ENCODE assay signal across 9 cellular contexts in the genomic region with DNA sequence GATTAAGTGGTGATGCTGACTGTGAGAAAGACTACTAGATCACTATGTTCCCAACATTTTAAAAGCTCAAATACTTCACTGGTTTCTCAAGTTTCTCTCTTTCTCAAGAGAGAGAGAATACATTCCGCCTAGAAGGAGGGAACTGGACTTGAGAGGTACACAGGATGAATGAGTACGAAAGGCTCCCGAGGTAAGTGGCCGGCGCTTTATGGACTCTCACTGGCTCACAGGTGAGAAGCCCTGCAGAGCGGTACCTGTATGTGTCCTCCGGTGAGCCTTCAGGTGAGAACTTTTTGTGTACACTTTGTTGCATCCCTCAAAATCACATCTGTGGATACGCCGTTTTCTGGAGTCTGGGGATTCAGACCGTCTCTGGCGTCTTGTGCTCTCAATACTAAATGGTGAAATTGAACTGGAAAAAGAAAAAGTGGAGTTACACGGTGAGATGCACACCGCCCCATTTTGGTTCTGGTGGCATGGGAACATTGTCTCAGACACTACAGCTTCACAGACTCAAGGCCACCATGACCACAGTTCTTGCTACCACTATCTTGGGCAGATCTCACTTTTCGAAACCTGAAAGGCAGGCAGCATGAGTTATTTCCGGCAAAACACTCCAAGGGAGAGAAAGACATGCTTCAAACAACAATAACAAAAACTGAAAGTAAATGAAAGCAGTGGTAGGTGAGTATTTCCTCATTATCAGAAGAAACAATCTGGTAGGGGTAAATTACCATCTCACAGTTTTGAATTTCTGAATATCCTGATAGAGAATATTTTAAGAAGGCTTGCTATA.
DNase-seq lines count a peak whose midpoint lies in the region; ATAC-seq, FAIRE-seq and TF ChIP-seq lines count a peak whose summit lies in the region.
"Had no signal": no experiment of that assay in that cellular context is flagged by ENCODE, and none has a peak within 500 bp of the region (broad histone marks: within the 10 kb centered on the region; RNA-seq: fewer than 3 reads in every experiment).

No MANE protein-coding gene starts in this region.

- H3K27ac ChIP-seq in KOPT-K1 (ENCODE audit: low read depth, low read length, poor library complexity, severe bottlenecking): peak overlapping the region; percentile 75
- H3K27ac ChIP-seq in GM12878 (ENCODE audit: control insufficient read depth, insufficient read depth): peak overlapping the region; percentile 66
- no peak overlapping the region for H3K27ac ChIP-seq in HepG2 (ENCODE audit: extremely low read length, insufficient read depth, low read length)

- TF ChIP-seq POLR2A in GM12878 (IDR thresholded peaks at IDR 0.05; ENCODE audit: low read depth, low read length) (no peak), HepG2 (IDR thresholded peaks at IDR 0.05; ENCODE audit: insufficient read depth in 1 of 2, low read depth in 2 of 2, low read length in 2 of 2) (no peak)

- peaks cover 24 to 36% of the 10 kb centered on the region in 2 donors for H3K36me3 Mint-ChIP-seq in stimulated activated naive B cell treated with anti-CD40 and anti-IgM and Interleukin-4, amounts not matched to agents 10 μg/mL and 1 μg/mL and 100 μg/mL, for 72 hours

- intact Hi-C loops in GM12878 (cut with micrococcal nuclease; ENCODE audit: unreplicated experiment): no loop called here
- intact Hi-C loops in HepG2 (cut with micrococcal nuclease; ENCODE audit: unreplicated experiment): no loop called here

- H3K27me3 Mint-ChIP-seq in stimulated activated naive B cell treated with anti-CD40 and anti-IgM and Interleukin-4, amounts not matched to agents 10 μg/mL and 1 μg/mL and 100 μg/mL, for 72 hours: no peaks in the 10 kb centered on the region

- SMC1A ChIA-PET in GM12878 (lab: Charles Lee; ENCODE audit: uncharacterized antibody, unreplicated experiment): interaction anchor here (0.9 to 2.0 kb wide), 2 partner anchors 10 to 51 kb away, joined by 4 read pairs; no protein-coding TSS in a partner anchor

- ATAC-seq in GM21447 (IDR thresholded peaks at IDR 0.05; ENCODE audit: unreplicated experiment): peak; percentile 76
- peak; percentile 94 for ATAC-seq in GM12878
- ATAC-seq in stimulated activated naive B cell treated with anti-CD40 and anti-IgM and Interleukin-4, amounts not matched to agents 10 μg/mL and 1 μg/mL and 100 μg/mL, for 72 hours (replicated peaks): peak; percentile 63 to 86
- no peak for ATAC-seq in HepG2
- ATAC-seq in left lobe of liver: no peak
- ATAC-seq: K562 had no signal

- 84% methylated on average over 15 of the region's 15 CpGs for WGBS in GM12878 (ENCODE audit: insufficient coverage, insufficient replicate concordance, low lambda C conversion rate, missing lambda C conversion rate)
- WGBS in HepG2 (ENCODE audit: low lambda C conversion rate): 83% methylated on average over 15 of the region's 15 CpGs

- peak overlapping the region; percentile 4 to 11 for H3K4me3 Mint-ChIP-seq in stimulated activated naive B cell treated with anti-CD40 and anti-IgM and Interleukin-4, amounts not matched to agents 10 μg/mL and 1 μg/mL and 100 μg/mL, for 72 hours

- peak; percentile 89 for FAIRE-seq in GM12878 (lab: Jason Lieb, UNC)
- FAIRE-seq in HepG2 (lab: Jason Lieb, UNC): no peak
- FAIRE-seq: K562 had no signal

- TF ChIP-seq EP300 in GM12878 (IDR thresholded peaks at IDR 0.05; ENCODE audit: borderline replicate concordance in 1 of 2, control insufficient read depth in 1 of 2, low read depth in 2 of 2, low read length in 2 of 2) (0 out of 4 replicates have a peak, but pooled peaks of 1 of the 2 experiments have one; percentile 16), HepG2 (IDR thresholded peaks at IDR 0.05; ENCODE audit: low read depth in 2 of 2, low read length in 2 of 2) (no peak), HepG2 (CRISPR knock-in tag; IDR thresholded peaks at IDR 0.05; ENCODE audit: borderline replicate concordance) (no peak)

- H4K20me1 ChIP-seq in GM12878 (ENCODE audit: control insufficient read depth, insufficient read depth): no peaks in the 10 kb centered on the region
- H4K20me1 ChIP-seq in HepG2 (ENCODE audit: insufficient read depth, low read length): no peaks in the 10 kb centered on the region

- no peak for TF ChIP-seq RAD21 in GM12878 (IDR thresholded peaks at IDR 0.05; ENCODE audit: insufficient read depth, low read depth, low read length)
- no peak for TF ChIP-seq RAD21 in HepG2 (CRISPR knock-in tag; IDR thresholded peaks at IDR 0.05)

- H2AFZ ChIP-seq in GM12878 (ENCODE audit: control insufficient read depth, low read depth, low read length) (peak overlapping the region; percentile 31), HepG2 (ENCODE audit: low read length) (no peak overlapping the region)

- DNase-seq in GM12878 (ENCODE audit: low read depth, low spot score) (peak; percentile 31), NCI-H1694 (lab: John Stamatoyannopoulos, UW) (no peak), cerebellar cortex (ENCODE audit: low spot score) (no peak), HepG2 (ENCODE audit: low spot score) (no peak), left lobe of liver (ENCODE audit: low spot score) (no peak)
- peak; percentile 3 for DNase-seq in stimulated activated naive B cell treated with anti-CD40 and anti-IgM and Interleukin-4, amounts not matched to agents 10 μg/mL and 1 μg/mL and 100 μg/mL, for 72 hours

- H3K4me3 ChIP-seq in GM12878 (no peak overlapping the region), HepG2 (replicated peaks in 1 of 3; ENCODE audit: insufficient read depth in 1 of 3, low read depth in 2 of 3, low read length in 3 of 3) (no peak overlapping the region)
- H3K4me3 ChIP-seq: K562 had no signal

- H3K79me2 ChIP-seq in GM12878 (ENCODE audit: control insufficient read depth, insufficient read depth, low read length) (no peaks in the 10 kb centered on the region), HepG2 (ENCODE audit: insufficient read depth, low read length) (no peaks in the 10 kb centered on the region)

- TF ChIP-seq CTCF in GM12878 (IDR thresholded peaks at IDR 0.05 in 2 of 3, conservative IDR thresholded peaks at IDR 0.05 in 1 of 3; ENCODE audit: control insufficient read depth in 2 of 3, extremely low read depth in 1 of 3, insufficient read depth in 1 of 3, low read depth in 3 of 3, low read length in 3 of 3) (no peak), HepG2 (CRISPR knock-in tag; IDR thresholded peaks at IDR 0.05) (no peak)

- H3K9ac ChIP-seq in GM12878 (ENCODE audit: control insufficient read depth, insufficient read depth, low read length) (no peak overlapping the region), HepG2 (ENCODE audit: insufficient read depth, low read depth, low read length) (no peak overlapping the region)

- POLR2A ChIA-PET in GM12878 (lab: Charles Lee): no interaction called here
- POLR2A ChIA-PET in HepG2 (lab: Yijun Ruan, JAX): no interaction called here

- peaks cover 11 to 29% of the 10 kb centered on the region in 2 donors for H3K4me1 Mint-ChIP-seq in stimulated activated naive B cell treated with anti-CD40 and anti-IgM and Interleukin-4, amounts not matched to agents 10 μg/mL and 1 μg/mL and 100 μg/mL, for 72 hours

- peak overlapping the region; percentile 65 for H3K27ac Mint-ChIP-seq in stimulated activated naive B cell treated with anti-CD40 and anti-IgM and Interleukin-4, amounts not matched to agents 10 μg/mL and 1 μg/mL and 100 μg/mL, for 72 hours

- in situ Hi-C loops in GM12878 (cut with MboI): loop anchor here (10.0 kb wide), 1 partner anchor 911 kb away; no protein-coding TSS in a partner anchor
- in situ Hi-C loops in HepG2 (cut with HindIII; ENCODE audit: extremely low pct_ligation_motif_present, low pct_unique_long_range_greater_than_20kb): no loop called here

- H3K36me3 ChIP-seq in KOPT-K1 (ENCODE audit: insufficient read depth, low read length) (peaks cover 38% of the 10 kb centered on the region), GM12878 (ENCODE audit: control insufficient read depth in 2 of 2, insufficient read depth in 2 of 2, low read length in 1 of 2) (peaks cover 0 to 3% of the 10 kb centered on the region in 2 experiments; a peak in 2 of 4 replicates), HepG2 (replicated peaks in 1 of 2; ENCODE audit: control insufficient read depth in 1 of 2, insufficient read depth in 2 of 2, low read length in 2 of 2) (no peaks in the 10 kb centered on the region)

- H3K9me3 ChIP-seq in KOPT-K1 (ENCODE audit: insufficient read depth, low read length, poor library complexity, severe bottlenecking) (no peaks in the 10 kb centered on the region), GM12878 (replicated peaks; ENCODE audit: control insufficient read depth, insufficient read depth, low read length) (no peaks in the 10 kb centered on the region), HepG2 (ENCODE audit: low read length) (no peaks in the 10 kb centered on the region)

- RAD21 ChIA-PET in GM12878 (lab: Charles Lee; ENCODE audit: unreplicated experiment): interaction anchor here (1.0 kb wide), 1 partner anchor 17 kb away, joined by 3 read pairs; no protein-coding TSS in a partner anchor

- no peaks in the 10 kb centered on the region for H3K9me3 Mint-ChIP-seq in stimulated activated naive B cell treated with anti-CD40 and anti-IgM and Interleukin-4, amounts not matched to agents 10 μg/mL and 1 μg/mL and 100 μg/mL, for 72 hours

- BruUV-seq in GM12878 (replicated peaks; lab: Mats Ljungman, UMichigan): no TSS peak
- BruUV-seq in HepG2 (replicated peaks; lab: Mats Ljungman, UMichigan): no TSS peak

- CTCF ChIA-PET in GM12878 (lab: Yijun Ruan, JAX) (interaction anchor here (1.0 to 1.2 kb wide), 4 partner anchors 13 to 1588 kb away, joined by 3 to 4 read pairs (median 3); no protein-coding TSS in a partner anchor), HepG2 (lab: Yijun Ruan, JAX; ENCODE audit: low intra/inter-chr PET ratio, low total read pairs) (no interaction called here)

- H3K4me1 ChIP-seq in GM12878 (ENCODE audit: control insufficient read depth, insufficient read depth, low read length): peaks cover 10% of the 10 kb centered on the region
- H3K4me1 ChIP-seq in HepG2 (ENCODE audit: insufficient read depth, low read length): peaks cover 10% of the 10 kb centered on the region; the same call in 1 of the 2 replicates

- H3K4me2 ChIP-seq in GM12878 (ENCODE audit: control insufficient read depth, insufficient read depth) (peak overlapping the region; percentile 41), HepG2 (ENCODE audit: low read depth, low read length) (no peak overlapping the region)

- H3K27me3 ChIP-seq in GM12878 (replicated peaks in 1 of 2; ENCODE audit: control insufficient read depth in 2 of 2, insufficient read depth in 2 of 2, low read length in 1 of 2) (no peaks in the 10 kb centered on the region), HepG2 (ENCODE audit: control insufficient read depth in 1 of 2, insufficient read depth in 2 of 2, low read length in 2 of 2) (no peaks in the 10 kb centered on the region)

TF ChIP-seq in GM12878, 131 proteins besides CTCF, POLR2A, EP300 and RAD21 (continues in another document):
- TF ChIP-seq NR2C2 (IDR thresholded peaks at IDR 0.05; ENCODE audit: borderline replicate concordance, control insufficient read depth, insufficient read length, low read depth): no peak
- no peak for TF ChIP-seq RBBP5 (conservative IDR thresholded peaks at IDR 0.05)

TF ChIP-seq in HepG2, 621 proteins besides CTCF, POLR2A, EP300 and RAD21 (continues in another document):
- TF ChIP-seq SKI (IDR thresholded peaks at IDR 0.05; ENCODE audit: partially characterized antibody) (no peak), TSC22D2 (CRISPR knock-in tag; IDR thresholded peaks at IDR 0.05; ENCODE audit: borderline replicate concordance) (no peak), ZNF550 (CRISPR knock-in tag; IDR thresholded peaks at IDR 0.05; ENCODE audit: borderline replicate concordance) (no peak)

Comparison
In these comparisons a context has a peak if more than half of its experiments do, and no peak if none do; other contexts are left out.
1. ATAC-seq: peak in GM21447 (single experiment), GM12878 (single experiment) and stimulated activated naive B cell treated with anti-CD40 and anti-IgM and Interleukin-4, amounts not matched to agents 10 μg/mL and 1 μg/mL and 100 μg/mL, for 72 hours (2 of 2); none in HepG2 (single experiment) and left lobe of liver (single experiment).
2. DNase-seq: peak in GM12878 (single experiment) and stimulated activated naive B cell treated with anti-CD40 and anti-IgM and Interleukin-4, amounts not matched to agents 10 μg/mL and 1 μg/mL and 100 μg/mL, for 72 hours (single experiment); none in NCI-H1694 (single experiment), cerebellar cortex (single experiment), HepG2 (single experiment) and left lobe of liver (single experiment).